In genomic region chr6:21441386-21441785, GRCh38 we compare ENCODE assay signal across 1 cellular context.
TF ChIP-seq lines count a peak whose summit lies in the region.

No MANE protein-coding gene starts in this region.

TF ChIP-seq in GM12878, 131 proteins besides CTCF, POLR2A, EP300 and RAD21 (continued from another document):
- TF ChIP-seq REST (IDR thresholded peaks at IDR 0.05; ENCODE audit: low read depth, low read length), result 0 out of 2 replicates have a peak, but pooled peaks have one; percentile 39
